In the genomic region with DNA sequence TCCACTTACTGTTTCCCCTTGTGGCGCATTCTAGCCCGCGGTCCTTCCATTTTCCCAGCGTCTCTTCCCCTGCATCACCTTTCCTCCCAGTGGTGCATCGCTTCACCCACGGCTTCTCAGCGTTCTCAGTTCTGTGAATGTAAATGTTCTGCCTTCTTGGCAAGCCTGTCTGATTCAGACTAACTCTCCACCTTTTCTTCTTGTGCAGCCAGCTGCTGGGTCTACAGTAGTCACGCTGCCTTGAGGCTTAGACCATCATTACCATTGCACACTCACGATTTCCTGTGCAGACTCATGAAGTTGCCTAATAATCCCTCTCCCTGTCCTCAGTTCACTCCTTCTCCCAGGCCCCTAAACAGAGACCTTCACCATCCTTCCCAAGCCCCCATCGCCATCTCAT, we compare ENCODE assay signal across 1 cellular context.
TF ChIP-seq lines count a peak whose summit lies in the region.

No MANE protein-coding gene starts in this region.

TF ChIP-seq in HepG2, 621 proteins besides CTCF, POLR2A, EP300 and RAD21 (continued from another document):
- TF ChIP-seq ZNF775 (CRISPR knock-in tag; IDR thresholded peaks at IDR 0.05; ENCODE audit: borderline replicate concordance): no peak
- no peak for TF ChIP-seq POLR2G (IDR thresholded peaks at IDR 0.05; ENCODE audit: low read depth, low read length)
- TF ChIP-seq FOXO1 (CRISPR knock-in tag; IDR thresholded peaks at IDR 0.05): no peak
- TF ChIP-seq ZNF687 (CRISPR knock-in tag; IDR thresholded peaks at IDR 0.05): no peak
- TF ChIP-seq NFKBIZ (CRISPR knock-in tag; IDR thresholded peaks at IDR 0.05): no peak
- no peak for TF ChIP-seq NFIB (CRISPR knock-in tag; IDR thresholded peaks at IDR 0.05; ENCODE audit: borderline replicate concordance)
- no peak for TF ChIP-seq ZNF691 (CRISPR knock-in tag; IDR thresholded peaks at IDR 0.05; ENCODE audit: borderline replicate concordance, low read depth)
TF ChIP-seq in HepG2: peak in this region for 0.
